ENCODE assay signal across 8 cellular contexts in the genomic region with DNA sequence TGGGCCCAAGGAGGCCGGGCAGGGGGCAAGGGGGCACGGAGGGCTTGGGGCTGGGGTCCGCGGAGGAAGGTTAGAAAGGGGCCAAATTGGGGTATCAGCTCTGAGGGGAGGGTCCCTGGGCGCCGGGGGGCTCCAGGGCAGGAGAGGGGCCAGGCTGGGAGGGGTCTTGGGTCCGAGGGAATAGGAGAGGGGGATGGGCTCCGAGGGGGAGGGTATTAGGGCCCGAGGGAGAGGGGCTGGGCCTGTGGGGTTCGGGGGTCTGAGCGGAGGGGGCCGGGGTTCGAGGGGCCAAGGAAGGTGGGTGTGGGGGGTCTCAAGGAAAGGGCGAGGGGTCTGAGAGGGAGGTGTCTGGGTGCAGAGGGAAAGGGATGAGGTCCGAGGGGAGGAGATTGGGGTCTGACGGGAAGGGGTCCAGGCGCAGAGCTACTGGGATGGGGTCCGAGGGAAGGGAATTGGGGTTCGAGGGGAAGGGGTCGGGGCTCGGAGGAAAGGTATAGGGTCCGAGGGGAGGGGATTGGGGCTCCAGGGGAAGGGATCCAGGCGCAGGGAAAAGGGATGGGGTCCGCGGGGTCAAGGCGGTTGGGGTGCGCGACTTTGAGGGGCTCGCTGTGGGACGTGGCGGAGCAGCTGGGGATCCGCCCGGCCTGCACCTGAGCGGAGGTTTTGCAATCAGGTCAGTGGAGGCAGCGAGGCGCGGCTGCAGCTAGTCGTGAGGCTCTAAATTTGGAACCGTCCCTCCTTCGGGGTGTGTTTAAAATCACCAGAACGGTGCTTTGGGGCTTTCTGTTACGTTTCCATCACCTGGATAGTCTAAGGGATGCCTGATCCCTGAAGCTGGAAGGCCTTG. TPM values are rescaled to one million over a fixed set of nuclear protein-coding genes. Genes with fewer than 3 reads are reported as not detected.
DNase-seq lines count a peak whose midpoint lies in the region; ATAC-seq, FAIRE-seq and TF ChIP-seq lines count a peak whose summit lies in the region.

No MANE protein-coding gene starts in this region.

- peak overlapping the region; percentile 99 for H3K4me2 ChIP-seq in astrocyte (ENCODE audit: low read length)

- H3K9me3 ChIP-seq in astrocyte (ENCODE audit: insufficient read depth, low read depth, low read length): no peaks in the 10 kb centered on the region
- no peaks in the 10 kb centered on the region for H3K9me3 ChIP-seq in testis

- CTCF ChIA-PET in activated naive CD4-positive, alpha-beta T cell treated with anti-CD3 and anti-CD28 coated beads for 36 hours (lab: Charles Lee): interaction anchor here (0.8 kb wide), 1 partner anchor 32 kb away, joined by 3 read pairs; no protein-coding TSS in a partner anchor

- peaks cover 37% of the 10 kb centered on the region for H3K4me1 Mint-ChIP-seq in activated naive CD4-positive, alpha-beta T cell treated with anti-CD3 and anti-CD28 coated beads for 36 hours (ENCODE audit: low read depth)
- peaks cover 20% of the 10 kb centered on the region for H3K4me1 Mint-ChIP-seq in astrocyte (ENCODE audit: low read depth, unreplicated experiment)

- H2AFZ ChIP-seq in astrocyte (ENCODE audit: low read depth, low read length): no peak overlapping the region

- H3K4me3 ChIP-seq in astrocyte (ENCODE audit: insufficient read depth, low read depth, low read length) (peak overlapping the region; percentile 93), testis (peak overlapping the region; percentile 96 to 97)

- peak overlapping the region; percentile 89 for H3K27ac ChIP-seq in astrocyte (ENCODE audit: low read depth, low read length)
- H3K27ac ChIP-seq in testis: peak overlapping the region; percentile 86 to 89

- no peak for TF ChIP-seq POLR2A in testis (IDR thresholded peaks at IDR 0.05)

- ATAC-seq in left colon (peak; percentile 18), HG02798 (IDR thresholded peaks at IDR 0.05; ENCODE audit: poor library complexity, unreplicated experiment) (no peak)

- H3K79me2 ChIP-seq in astrocyte (ENCODE audit: insufficient read depth, low read length): peaks cover 84% of the 10 kb centered on the region

- 1 to 2% methylated on average over 41 to 42 of the region's 42 CpGs for WGBS in testis, 2 donors

- no peak overlapping the region for H3K27ac Mint-ChIP-seq in activated naive CD4-positive, alpha-beta T cell treated with anti-CD3 and anti-CD28 coated beads for 36 hours
- peak overlapping the region; percentile 93 for H3K27ac Mint-ChIP-seq in astrocyte (ENCODE audit: unreplicated experiment)

- peaks cover 45% of the 10 kb centered on the region for H4K20me1 ChIP-seq in astrocyte (ENCODE audit: insufficient read depth, low read length)

- H3K4me1 ChIP-seq in astrocyte (ENCODE audit: insufficient read depth, low read length): peaks cover 24% of the 10 kb centered on the region
- peaks cover 34% of the 10 kb centered on the region for H3K4me1 ChIP-seq in testis

- H3K9me3 Mint-ChIP-seq in activated naive CD4-positive, alpha-beta T cell treated with anti-CD3 and anti-CD28 coated beads for 36 hours: no peaks in the 10 kb centered on the region
- H3K9me3 Mint-ChIP-seq in astrocyte (ENCODE audit: unreplicated experiment): no peaks in the 10 kb centered on the region

- H3K36me3 Mint-ChIP-seq in activated naive CD4-positive, alpha-beta T cell treated with anti-CD3 and anti-CD28 coated beads for 36 hours (ENCODE audit: low read depth): peaks cover 17% of the 10 kb centered on the region
- H3K36me3 Mint-ChIP-seq in astrocyte (ENCODE audit: low read depth, unreplicated experiment): peaks cover 3% of the 10 kb centered on the region

- H3K9ac ChIP-seq in astrocyte (ENCODE audit: low read length): peak overlapping the region; percentile 90

- H3K36me3 ChIP-seq in astrocyte (ENCODE audit: insufficient read depth, low read length): peaks cover 4% of the 10 kb centered on the region
- no peaks in the 10 kb centered on the region for H3K36me3 ChIP-seq in testis (ENCODE audit: low read depth, missing control alignments)

- H3K27me3 Mint-ChIP-seq in activated naive CD4-positive, alpha-beta T cell treated with anti-CD3 and anti-CD28 coated beads for 36 hours (ENCODE audit: low read depth): peaks cover 7% of the 10 kb centered on the region
- no peaks in the 10 kb centered on the region for H3K27me3 Mint-ChIP-seq in astrocyte (ENCODE audit: low read depth, unreplicated experiment)

- TF ChIP-seq CTCF in astrocyte (IDR thresholded peaks at IDR 0.05; ENCODE audit: insufficient read depth, low read depth, low read length) (no peak), testis (IDR thresholded peaks at IDR 0.05) (no peak)

- peak overlapping the region; percentile 73 for H3K4me3 Mint-ChIP-seq in activated naive CD4-positive, alpha-beta T cell treated with anti-CD3 and anti-CD28 coated beads for 36 hours
- H3K4me3 Mint-ChIP-seq in astrocyte (ENCODE audit: unreplicated experiment): peak overlapping the region; percentile 86

- intact Hi-C loops in activated naive CD4-positive, alpha-beta T cell treated with anti-CD3 and anti-CD28 coated beads for 36 hours (cut with micrococcal nuclease): loop anchor here (1.0 to 2.0 kb wide), 3 partner anchors 34 to 196 kb away; a partner anchor contains a TSS
- intact Hi-C loops in left colon (cut with DNase I, micrococcal nuclease): no loop called here
- intact Hi-C loops in testis (cut with DNase I; ENCODE audit: low total_unique reads): no loop called here

- FAIRE-seq in astrocyte (lab: Jason Lieb, UNC): no peak

- no peaks in the 10 kb centered on the region for H3K27me3 ChIP-seq in astrocyte (ENCODE audit: insufficient read depth, low read length)
- H3K27me3 ChIP-seq in testis: no peaks in the 10 kb centered on the region

- peak; percentile 33 for DNase-seq in activated naive CD4-positive, alpha-beta T cell treated with anti-CD3 and anti-CD28 coated beads for 36 hours
- DNase-seq in activated naive CD4-positive, alpha-beta T cell treated with anti-CD3 and anti-CD28 coated beads, Interleukin-2, amount 50 U/mL, for 16 hours: no peak
- DNase-seq in astrocyte (ENCODE audit: low read depth) (no peak), left colon (peak; percentile 26 to 34), testis (peak; percentile 32), NK-92 (lab: John Stamatoyannopoulos, UW; ENCODE audit: unreplicated experiment) (no peak)
- no peak for DNase-seq in activated CD8-positive, alpha-beta memory T cell treated with anti-CD3 and anti-CD28 coated beads, Interleukin-2, amount 50 U/mL, for 4 hours

RNA-seq across cellular contexts. Expression of a gene that starts 0.7 kb away (rescaled TPM):
- 10 to 100 TPM; 44.8 to 52.7 TPM for total RNA-seq in activated naive CD4-positive, alpha-beta T cell treated with anti-CD3 and anti-CD28 coated beads for 36 hours
- total RNA-seq in astrocyte: 291 and 344 TPM in 2 replicates
- 100 to 1,000 TPM; 279 to 312 TPM for total RNA-seq in left colon
- total RNA-seq in testis: 100 to 1,000 TPM; 354 to 377 TPM
- polyA plus RNA-seq in testis (ENCODE audit: insufficient read depth, low read depth, low replicate concordance): 136 TPM

Comparison
In these comparisons a context has a peak if more than half of its experiments do, and no peak if none do; other contexts are left out.
1. DNase-seq: peak in activated naive CD4-positive, alpha-beta T cell treated with anti-CD3 and anti-CD28 coated beads for 36 hours (single experiment), left colon (2 of 2) and testis (single experiment); none in activated naive CD4-positive, alpha-beta T cell treated with anti-CD3 and anti-CD28 coated beads, Interleukin-2, amount 50 U/mL, for 16 hours (single experiment), astrocyte (single experiment), NK-92 (single experiment) and activated CD8-positive, alpha-beta memory T cell treated with anti-CD3 and anti-CD28 coated beads, Interleukin-2, amount 50 U/mL, for 4 hours (single experiment).